ENCODE assay signal across 23 cellular contexts in the genomic region with DNA sequence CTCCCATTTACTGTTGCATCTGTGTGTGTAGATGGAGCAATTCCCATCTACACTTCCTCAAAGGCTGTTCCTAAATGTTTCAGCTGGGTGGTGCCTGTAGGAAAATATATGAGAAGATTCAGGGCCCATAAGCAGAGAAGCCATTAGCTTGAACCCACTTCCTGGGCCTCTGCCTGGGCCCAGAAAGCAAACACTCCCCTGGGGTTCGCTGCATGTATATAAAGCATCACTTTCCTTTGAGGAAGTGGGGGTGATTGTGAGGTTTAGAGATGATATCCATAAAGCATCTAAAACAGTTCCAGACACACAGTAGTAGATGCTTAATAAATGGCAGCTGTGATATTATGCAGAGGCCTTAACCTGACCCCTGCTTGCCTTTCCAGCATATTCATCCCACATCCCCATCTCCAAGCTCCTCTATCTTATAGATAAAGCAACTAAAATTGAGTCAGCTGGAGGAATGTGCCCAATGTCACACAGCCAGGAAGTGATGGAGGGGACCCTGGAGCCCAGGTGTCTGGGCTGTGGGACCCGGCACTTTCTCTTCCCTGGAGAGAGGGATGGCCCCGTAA.
A peak's percentile ranks its signal among the peaks of the same experiment; 100 is the strongest.
DNase-seq lines count a peak whose midpoint lies in the region; ATAC-seq lines count a peak whose summit lies in the region.
"Had no signal": no experiment of that assay in that cellular context is flagged by ENCODE, and none has a peak within 500 bp of the region (broad histone marks: within the 10 kb centered on the region; RNA-seq: fewer than 3 reads in every experiment).

No MANE protein-coding gene starts in this region.

- peak overlapping the region; percentile 86 for H3K27ac Mint-ChIP-seq in stimulated activated naive CD8-positive, alpha-beta T cell treated with anti-CD3 and anti-CD28 coated beads, Interleukin-15, Interleukin-2, amounts not matched to agents 100 ng/mL and 50 ng/mL, for 24 hours
- peak overlapping the region; percentile 92 for H3K27ac Mint-ChIP-seq in T-helper 17 cell
- peak overlapping the region; percentile 2 for H3K27ac Mint-ChIP-seq in central memory CD8-positive, alpha-beta T cell (ENCODE audit: low read depth)
- H3K27ac Mint-ChIP-seq: activated B cell treated with CpG ODN at 0.5 μM for 24 hours had no signal

- H3K4me3 ChIP-seq in thymus (ENCODE audit: low read length), result no peak overlapping the region
- H3K4me3 ChIP-seq: coronary artery, mucosa of descending colon, SJSA1, smooth muscle cell, stomach had no signal

- DNase-seq in stimulated activated naive CD8-positive, alpha-beta T cell treated with anti-CD3 and anti-CD28 coated beads, Interleukin-15, Interleukin-2, amounts not matched to agents 100 U/mL and 50 U/mL, for 24 hours, result no peak
- no peak for DNase-seq in T-helper 17 cell
- DNase-seq in central memory CD8-positive, alpha-beta T cell (ENCODE audit: low spot score in 2 of 2), result no peak
- no peak for DNase-seq in epidermal melanocyte (ENCODE audit: insufficient read length, low spot score)
- DNase-seq: activated B cell treated with CpG ODN at 0.5 μM for 24 hours; activated CD8-positive, alpha-beta memory T cell treated with anti-CD3 and anti-CD28 coated beads, Interleukin-2, amount 50 U/mL, for 4 hours; Caco-2; H9; KG1; left ventricle myocardium superior; mucosa of descending colon; NCI-H187; NCI-H226; stimulated activated CD4-positive, alpha-beta T cell treated with anti-CD3 and anti-CD28 coated beads, Interleukin-2, amount 100 ng/mL, for 48 hours; stomach; trophoblast cell had no signal

- H3K9me3 Mint-ChIP-seq in stimulated activated naive CD8-positive, alpha-beta T cell treated with anti-CD3 and anti-CD28 coated beads, Interleukin-15, Interleukin-2, amounts not matched to agents 100 ng/mL and 50 ng/mL, for 24 hours, result no peaks in the 10 kb centered on the region
- no peaks in the 10 kb centered on the region for H3K9me3 Mint-ChIP-seq in central memory CD8-positive, alpha-beta T cell
- H3K9me3 Mint-ChIP-seq: activated B cell treated with CpG ODN at 0.5 μM for 24 hours, H9 had no signal

- no peak overlapping the region for H3K4me3 Mint-ChIP-seq in stimulated activated naive CD8-positive, alpha-beta T cell treated with anti-CD3 and anti-CD28 coated beads, Interleukin-15, Interleukin-2, amounts not matched to agents 100 ng/mL and 50 ng/mL, for 24 hours
- H3K4me3 Mint-ChIP-seq in T-helper 17 cell, result peak overlapping the region; percentile 82
- H3K4me3 Mint-ChIP-seq in central memory CD8-positive, alpha-beta T cell, result no peak overlapping the region
- H3K4me3 Mint-ChIP-seq: activated B cell treated with CpG ODN at 0.5 μM for 24 hours, H9 had no signal

- H3K27ac ChIP-seq in thymus (ENCODE audit: low read depth), result peak overlapping the region; percentile 31
- H3K27ac ChIP-seq: coronary artery, SJSA1, stomach had no signal

- no peaks in the 10 kb centered on the region for H3K36me3 ChIP-seq in thymus (ENCODE audit: control insufficient read depth, insufficient read depth)
- H3K36me3 ChIP-seq: SJSA1, stomach had no signal

- ATAC-seq in stimulated activated naive CD8-positive, alpha-beta T cell treated with anti-CD3 and anti-CD28 coated beads, Interleukin-15, Interleukin-2, amounts not matched to agents 100 U/mL and 50 U/mL, for 24 hours, result no peak
- ATAC-seq in T-helper 17 cell, result no peak
- no peak for ATAC-seq in central memory CD8-positive, alpha-beta T cell (replicated peaks; ENCODE audit: extremely low read depth, poor library complexity, severe bottlenecking)
- ATAC-seq in GM18519 (IDR thresholded peaks at IDR 0.05; ENCODE audit: low FRiP score, unreplicated experiment), result no peak
- ATAC-seq in GM21381 (IDR thresholded peaks at IDR 0.05; ENCODE audit: unreplicated experiment), result no peak
- ATAC-seq: left ventricle myocardium superior had no signal

- no peaks in the 10 kb centered on the region for H3K9me3 ChIP-seq in T-helper 17 cell (ENCODE audit: control insufficient read depth, low read length, poor library complexity, severe bottlenecking)
- H3K9me3 ChIP-seq in thymus (ENCODE audit: control insufficient read depth), result no peaks in the 10 kb centered on the region
- H3K9me3 ChIP-seq: Caco-2, mucosa of descending colon, SJSA1, stomach had no signal

- WGBS in thymus, result 73% methylated on average over 3 of the region's 3 CpGs

- H3K36me3 Mint-ChIP-seq in stimulated activated naive CD8-positive, alpha-beta T cell treated with anti-CD3 and anti-CD28 coated beads, Interleukin-15, Interleukin-2, amounts not matched to agents 100 ng/mL and 50 ng/mL, for 24 hours (ENCODE audit: low read depth), result no peaks in the 10 kb centered on the region
- no peaks in the 10 kb centered on the region for H3K36me3 Mint-ChIP-seq in T-helper 17 cell (ENCODE audit: low read depth)
- peaks cover 4% of the 10 kb centered on the region for H3K36me3 Mint-ChIP-seq in central memory CD8-positive, alpha-beta T cell (ENCODE audit: insufficient read depth)

- no peaks in the 10 kb centered on the region for H3K27me3 Mint-ChIP-seq in stimulated activated naive CD8-positive, alpha-beta T cell treated with anti-CD3 and anti-CD28 coated beads, Interleukin-15, Interleukin-2, amounts not matched to agents 100 ng/mL and 50 ng/mL, for 24 hours
- no peaks in the 10 kb centered on the region for H3K27me3 Mint-ChIP-seq in T-helper 17 cell
- H3K27me3 Mint-ChIP-seq in central memory CD8-positive, alpha-beta T cell, result no peaks in the 10 kb centered on the region

- peaks cover 69% of the 10 kb centered on the region for H3K4me1 Mint-ChIP-seq in stimulated activated naive CD8-positive, alpha-beta T cell treated with anti-CD3 and anti-CD28 coated beads, Interleukin-15, Interleukin-2, amounts not matched to agents 100 ng/mL and 50 ng/mL, for 24 hours (ENCODE audit: low read depth)
- H3K4me1 Mint-ChIP-seq in T-helper 17 cell, result peaks cover 60% of the 10 kb centered on the region
- H3K4me1 Mint-ChIP-seq in central memory CD8-positive, alpha-beta T cell, result peaks cover 53% of the 10 kb centered on the region

- H3K27me3 ChIP-seq in thymus (ENCODE audit: control insufficient read depth, insufficient read depth), result no peaks in the 10 kb centered on the region
- H3K27me3 ChIP-seq: SJSA1, stomach had no signal

- H3K4me1 ChIP-seq in thymus (ENCODE audit: control insufficient read depth, insufficient read depth, low read length), result peaks cover 32% of the 10 kb centered on the region
- H3K4me1 ChIP-seq: Caco-2, SJSA1, stomach had no signal

Comparison
In these comparisons a context has a peak if more than half of its experiments do, and no peak if none do; other contexts are left out.
1. H3K27ac Mint-ChIP-seq: peak in every context shown above with its lines; median percentile 92 in T-helper 17 cell; 86 in stimulated activated naive CD8-positive, alpha-beta T cell treated with anti-CD3 and anti-CD28 coated beads, Interleukin-15, Interleukin-2, amounts not matched to agents 100 ng/mL and 50 ng/mL, for 24 hours; 2 in central memory CD8-positive, alpha-beta T cell.